2 cellular contexts compared by ENCODE assay signal in the genomic region with DNA sequence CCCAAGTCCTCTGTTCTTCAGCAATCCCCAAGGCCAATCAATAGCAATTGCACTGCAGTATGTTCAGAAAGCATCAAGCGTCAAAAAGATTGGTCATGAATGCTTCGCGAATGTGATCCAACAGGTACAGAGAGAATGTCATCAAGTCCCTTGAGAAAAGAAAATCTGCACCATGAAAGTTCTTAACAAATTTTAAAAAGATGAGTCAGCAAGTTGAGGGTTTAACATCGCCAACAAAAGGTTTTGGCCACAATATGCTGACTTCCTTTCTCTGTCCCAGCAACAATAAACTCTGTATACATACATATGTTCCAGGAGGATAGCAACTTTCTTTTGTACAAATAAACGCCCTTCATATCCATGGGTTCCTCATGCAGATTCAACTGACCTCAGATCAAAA.
TF ChIP-seq lines count a peak whose summit lies in the region.

No MANE protein-coding gene starts in this region.

TF ChIP-seq in HepG2, 621 proteins besides CTCF, POLR2A, EP300 and RAD21 (continued from another document):
- TF ChIP-seq, protein P1, sequence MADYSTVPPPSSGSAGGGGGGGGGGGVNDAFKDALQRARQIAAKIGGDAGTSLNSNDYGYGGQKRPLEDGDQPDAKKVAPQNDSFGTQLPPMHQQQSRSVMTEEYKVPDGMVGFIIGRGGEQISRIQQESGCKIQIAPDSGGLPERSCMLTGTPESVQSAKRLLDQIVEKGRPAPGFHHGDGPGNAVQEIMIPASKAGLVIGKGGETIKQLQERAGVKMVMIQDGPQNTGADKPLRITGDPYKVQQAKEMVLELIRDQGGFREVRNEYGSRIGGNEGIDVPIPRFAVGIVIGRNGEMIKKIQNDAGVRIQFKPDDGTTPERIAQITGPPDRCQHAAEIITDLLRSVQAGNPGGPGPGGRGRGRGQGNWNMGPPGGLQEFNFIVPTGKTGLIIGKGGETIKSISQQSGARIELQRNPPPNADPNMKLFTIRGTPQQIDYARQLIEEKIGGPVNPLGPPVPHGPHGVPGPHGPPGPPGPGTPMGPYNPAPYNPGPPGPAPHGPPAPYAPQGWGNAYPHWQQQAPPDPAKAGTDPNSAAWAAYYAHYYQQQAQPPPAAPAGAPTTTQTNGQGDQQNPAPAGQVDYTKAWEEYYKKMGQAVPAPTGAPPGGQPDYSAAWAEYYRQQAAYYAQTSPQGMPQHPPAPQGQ (CRISPR knock-in tag; IDR thresholded peaks at IDR 0.05; ENCODE audit: borderline replicate concordance): no peak
TF ChIP-seq in HepG2: peak in this region for 2.

TF ChIP-seq in K562, 482 proteins besides CTCF, POLR2A, EP300 and RAD21 (continued from another document):
- TF ChIP-seq, protein P2, sequence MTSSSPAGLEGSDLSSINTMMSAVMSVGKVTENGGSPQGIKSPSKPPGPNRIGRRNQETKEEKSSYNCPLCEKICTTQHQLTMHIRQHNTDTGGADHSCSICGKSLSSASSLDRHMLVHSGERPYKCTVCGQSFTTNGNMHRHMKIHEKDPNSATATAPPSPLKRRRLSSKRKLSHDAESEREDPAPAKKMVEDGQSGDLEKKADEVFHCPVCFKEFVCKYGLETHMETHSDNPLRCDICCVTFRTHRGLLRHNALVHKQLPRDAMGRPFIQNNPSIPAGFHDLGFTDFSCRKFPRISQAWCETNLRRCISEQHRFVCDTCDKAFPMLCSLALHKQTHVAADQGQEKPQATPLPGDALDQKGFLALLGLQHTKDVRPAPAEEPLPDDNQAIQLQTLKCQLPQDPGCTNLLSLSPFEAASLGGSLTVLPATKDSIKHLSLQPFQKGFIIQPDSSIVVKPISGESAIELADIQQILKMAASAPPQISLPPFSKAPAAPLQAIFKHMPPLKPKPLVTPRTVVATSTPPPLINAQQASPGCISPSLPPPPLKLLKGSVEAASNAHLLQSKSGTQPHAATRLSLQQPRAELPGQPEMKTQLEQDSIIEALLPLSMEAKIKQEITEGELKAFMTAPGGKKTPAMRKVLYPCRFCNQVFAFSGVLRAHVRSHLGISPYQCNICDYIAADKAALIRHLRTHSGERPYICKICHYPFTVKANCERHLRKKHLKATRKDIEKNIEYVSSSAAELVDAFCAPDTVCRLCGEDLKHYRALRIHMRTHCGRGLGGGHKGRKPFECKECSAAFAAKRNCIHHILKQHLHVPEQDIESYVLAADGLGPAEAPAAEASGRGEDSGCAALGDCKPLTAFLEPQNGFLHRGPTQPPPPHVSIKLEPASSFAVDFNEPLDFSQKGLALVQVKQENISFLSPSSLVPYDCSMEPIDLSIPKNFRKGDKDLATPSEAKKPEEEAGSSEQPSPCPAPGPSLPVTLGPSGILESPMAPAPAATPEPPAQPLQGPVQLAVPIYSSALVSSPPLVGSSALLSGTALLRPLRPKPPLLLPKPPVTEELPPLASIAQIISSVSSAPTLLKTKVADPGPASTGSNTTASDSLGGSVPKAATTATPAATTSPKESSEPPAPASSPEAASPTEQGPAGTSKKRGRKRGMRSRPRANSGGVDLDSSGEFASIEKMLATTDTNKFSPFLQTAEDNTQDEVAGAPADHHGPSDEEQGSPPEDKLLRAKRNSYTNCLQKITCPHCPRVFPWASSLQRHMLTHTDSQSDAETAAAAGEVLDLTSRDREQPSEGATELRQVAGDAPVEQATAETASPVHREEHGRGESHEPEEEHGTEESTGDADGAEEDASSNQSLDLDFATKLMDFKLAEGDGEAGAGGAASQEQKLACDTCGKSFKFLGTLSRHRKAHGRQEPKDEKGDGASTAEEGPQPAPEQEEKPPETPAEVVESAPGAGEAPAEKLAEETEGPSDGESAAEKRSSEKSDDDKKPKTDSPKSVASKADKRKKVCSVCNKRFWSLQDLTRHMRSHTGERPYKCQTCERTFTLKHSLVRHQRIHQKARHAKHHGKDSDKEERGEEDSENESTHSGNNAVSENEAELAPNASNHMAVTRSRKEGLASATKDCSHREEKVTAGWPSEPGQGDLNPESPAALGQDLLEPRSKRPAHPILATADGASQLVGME (CRISPR knock-in tag; IDR thresholded peaks at IDR 0.05): no peak
- TF ChIP-seq NFE2 (IDR thresholded peaks at IDR 0.05; ENCODE audit: low read depth): peak; percentile 15; the same call in 1 of the 2 replicates
- peak; percentile 86 for TF ChIP-seq C11orf30 (IDR thresholded peaks at IDR 0.05; ENCODE audit: low read depth)
- TF ChIP-seq, protein P3, sequence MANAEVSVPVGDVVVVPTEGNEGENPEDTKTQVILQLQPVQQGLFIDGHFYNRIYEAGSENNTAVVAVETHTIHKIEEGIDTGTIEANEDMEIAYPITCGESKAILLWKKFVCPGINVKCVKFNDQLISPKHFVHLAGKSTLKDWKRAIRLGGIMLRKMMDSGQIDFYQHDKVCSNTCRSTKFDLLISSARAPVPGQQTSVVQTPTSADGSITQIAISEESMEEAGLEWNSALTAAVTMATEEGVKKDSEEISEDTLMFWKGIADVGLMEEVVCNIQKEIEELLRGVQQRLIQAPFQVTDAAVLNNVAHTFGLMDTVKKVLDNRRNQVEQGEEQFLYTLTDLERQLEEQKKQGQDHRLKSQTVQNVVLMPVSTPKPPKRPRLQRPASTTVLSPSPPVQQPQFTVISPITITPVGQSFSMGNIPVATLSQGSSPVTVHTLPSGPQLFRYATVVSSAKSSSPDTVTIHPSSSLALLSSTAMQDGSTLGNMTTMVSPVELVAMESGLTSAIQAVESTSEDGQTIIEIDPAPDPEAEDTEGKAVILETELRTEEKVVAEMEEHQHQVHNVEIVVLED (CRISPR knock-in tag; IDR thresholded peaks at IDR 0.05): no peak
- no peak for TF ChIP-seq TEAD1 (CRISPR knock-in tag; IDR thresholded peaks at IDR 0.05)
- TF ChIP-seq ZNF316 (IDR thresholded peaks at IDR 0.05): peak; percentile 95
- TF ChIP-seq MAFK (IDR thresholded peaks at IDR 0.05; ENCODE audit: low read length): peak; percentile 87
- TF ChIP-seq ZNF217 (CRISPR knock-in tag; IDR thresholded peaks at IDR 0.05): no peak
TF ChIP-seq in K562: peak in this region for 6.
